In genomic region chr9:113712053-113712452, GRCh38 we compare ENCODE assay signal across 14 cellular contexts.
DNase-seq lines count a peak whose midpoint lies in the region.
"Had no signal": no experiment of that assay in that cellular context is flagged by ENCODE, and none has a peak within 500 bp of the region (broad histone marks: within the 10 kb centered on the region; RNA-seq: fewer than 3 reads in every experiment).

No MANE protein-coding gene starts in this region.

- peaks cover 5% of the 10 kb centered on the region for H3K9me3 Mint-ChIP-seq in activated CD4-positive, alpha-beta memory T cell treated with anti-CD3 and anti-CD28 coated beads, Interleukin-2, amount 10 ng/mL, durations not matched to agents 7 days and 5 days

- H3K9me3 ChIP-seq in esophagus (ENCODE audit: control insufficient read depth in 2 of 2, insufficient read depth in 1 of 2, low read depth in 1 of 2, low read length in 1 of 2): peaks cover 0 to 9% of the 10 kb centered on the region in 2 donors
- H3K9me3 ChIP-seq: thoracic aorta had no signal

- peaks cover 3% of the 10 kb centered on the region for H3K27me3 Mint-ChIP-seq in activated CD4-positive, alpha-beta memory T cell treated with anti-CD3 and anti-CD28 coated beads, Interleukin-2, amount 10 ng/mL, durations not matched to agents 7 days and 5 days

- CTCF ChIA-PET in activated CD4-positive, alpha-beta memory T cell treated with anti-CD3 and anti-CD28 coated beads, Interleukin-2, amount 10 ng/mL, durations not matched to agents 7 days and 5 days (lab: Charles Lee): no interaction called here

- 7 to 15% methylated on average over 2 of the region's 2 CpGs for WGBS in esophagus, 2 donors

- DNase-seq in DMS 273 (lab: John Stamatoyannopoulos, UW; ENCODE audit: unreplicated experiment): peak; percentile 59
- no peak for DNase-seq in DMS 273 treated with DMSO at 0.1 percent for 48 hours (lab: John Stamatoyannopoulos, UW)
- peak; percentile 34 for DNase-seq in NCI-H2171 treated with DMSO at 0.1 percent for 48 hours (lab: John Stamatoyannopoulos, UW)
- peak; percentile 7 for DNase-seq in renal cortical epithelial cell (ENCODE audit: low read depth)
- no peak for DNase-seq in NCI-H524 treated with DMSO at 0.1 percent for 48 hours (lab: John Stamatoyannopoulos, UW)
- DNase-seq in activated CD4-positive, alpha-beta memory T cell treated with anti-CD3 and anti-CD28 coated beads, Interleukin-2, amount 10 ng/mL, durations not matched to agents 7 days and 5 days: no peak
- no peak for DNase-seq in globus pallidus (ENCODE audit: low spot score)
- DNase-seq: activated CD8-positive, alpha-beta memory T cell treated with anti-CD3 and anti-CD28 coated beads, Interleukin-2, amount 50 U/mL, for 4 hours; NCI-H2107 had no signal

- POLR2A ChIA-PET in activated CD4-positive, alpha-beta memory T cell treated with anti-CD3 and anti-CD28 coated beads, Interleukin-2, amount 10 ng/mL, durations not matched to agents 7 days and 5 days (lab: Charles Lee): no interaction called here

- no peaks in the 10 kb centered on the region for H3K27me3 ChIP-seq in esophagus (ENCODE audit: control insufficient read depth in 1 of 2, insufficient read depth in 2 of 2, low read length in 2 of 2)

- peaks cover 0 to 6% of the 10 kb centered on the region in 2 donors for H3K4me1 ChIP-seq in esophagus (ENCODE audit: control insufficient read depth in 2 of 2, insufficient read depth in 2 of 2, low read length in 1 of 2)

- no peaks in the 10 kb centered on the region for H3K4me1 Mint-ChIP-seq in activated CD4-positive, alpha-beta memory T cell treated with anti-CD3 and anti-CD28 coated beads, Interleukin-2, amount 10 ng/mL, durations not matched to agents 7 days and 5 days
- H3K4me1 Mint-ChIP-seq: IgD-negative memory B cell had no signal

- no peaks in the 10 kb centered on the region for H3K36me3 Mint-ChIP-seq in activated CD4-positive, alpha-beta memory T cell treated with anti-CD3 and anti-CD28 coated beads, Interleukin-2, amount 10 ng/mL, durations not matched to agents 7 days and 5 days (ENCODE audit: low read depth)

- no peaks in the 10 kb centered on the region for H3K36me3 ChIP-seq in esophagus (ENCODE audit: control insufficient read depth in 2 of 2, insufficient read depth in 2 of 2, low read length in 1 of 2)
- H3K36me3 ChIP-seq: thoracic aorta had no signal

- H3K27ac Mint-ChIP-seq in activated CD4-positive, alpha-beta memory T cell treated with anti-CD3 and anti-CD28 coated beads, Interleukin-2, amount 10 ng/mL, durations not matched to agents 7 days and 5 days: no peak overlapping the region

- peak overlapping the region; percentile 2 to 83 for H3K27ac ChIP-seq in esophagus (ENCODE audit: low read depth in 2 of 2, low read length in 1 of 2)
- H3K27ac ChIP-seq: 22Rv1, thoracic aorta had no signal

- H3K4me3 ChIP-seq in esophagus (ENCODE audit: low read depth in 1 of 2, low read length in 2 of 2): no peak overlapping the region
- H3K4me3 ChIP-seq: GM12878, thoracic aorta had no signal

- H3K4me3 Mint-ChIP-seq in activated CD4-positive, alpha-beta memory T cell treated with anti-CD3 and anti-CD28 coated beads, Interleukin-2, amount 10 ng/mL, durations not matched to agents 7 days and 5 days: no peak overlapping the region
- H3K4me3 Mint-ChIP-seq: IgD-negative memory B cell had no signal

Comparison
In these comparisons a context has a peak if more than half of its experiments do, and no peak if none do; other contexts are left out.
1. DNase-seq: peak in DMS 273 (single experiment), NCI-H2171 treated with DMSO at 0.1 percent for 48 hours (single experiment) and renal cortical epithelial cell (single experiment); none in DMS 273 treated with DMSO at 0.1 percent for 48 hours (single experiment), NCI-H524 treated with DMSO at 0.1 percent for 48 hours (single experiment), activated CD4-positive, alpha-beta memory T cell treated with anti-CD3 and anti-CD28 coated beads, Interleukin-2, amount 10 ng/mL, durations not matched to agents 7 days and 5 days (single experiment) and globus pallidus (single experiment).